14 cellular contexts compared by ENCODE assay signal in the genomic region with DNA sequence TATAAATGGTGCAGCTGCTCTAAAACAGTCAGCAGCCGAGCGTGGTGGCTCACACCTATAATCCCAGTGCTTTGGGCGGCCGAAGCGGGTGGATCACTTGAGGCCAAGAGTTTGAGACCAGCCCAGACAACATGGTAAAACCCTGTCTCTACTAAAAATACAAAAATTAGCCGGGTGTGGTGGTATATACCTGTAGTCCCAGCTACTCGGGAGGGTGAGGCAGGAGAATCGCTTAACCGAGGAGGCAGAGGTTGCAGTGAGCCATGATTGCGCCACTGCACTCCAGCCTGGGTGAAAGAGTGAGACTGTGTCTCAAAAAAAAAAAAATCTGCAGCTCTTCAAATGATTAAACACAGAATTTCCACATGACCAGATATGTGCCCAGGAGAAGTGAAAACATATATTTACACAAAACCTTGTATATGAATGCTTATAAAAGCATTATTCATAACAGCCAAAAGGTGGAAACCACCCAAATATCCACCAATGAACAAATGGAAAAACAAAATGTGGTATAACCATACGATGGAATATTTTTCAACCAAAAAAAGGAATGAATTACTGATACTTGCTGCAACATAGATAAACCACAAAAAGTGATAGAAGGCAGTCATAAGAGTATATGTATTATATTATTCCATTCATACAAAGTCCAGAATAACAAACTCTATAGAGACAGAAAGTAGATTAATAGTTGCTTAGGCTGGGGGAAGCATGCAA. TPM values are rescaled to one million over a fixed set of nuclear protein-coding genes. Genes with fewer than 3 reads are reported as not detected.
DNase-seq lines count a peak whose midpoint lies in the region; ATAC-seq, FAIRE-seq and TF ChIP-seq lines count a peak whose summit lies in the region.
"Had no signal": no experiment of that assay in that cellular context is flagged by ENCODE, and none has a peak within 500 bp of the region (broad histone marks: within the 10 kb centered on the region; RNA-seq: fewer than 3 reads in every experiment).

No MANE protein-coding gene starts in this region.

- FAIRE-seq in GM19239 (lab: Jason Lieb, UNC) = peak; percentile 93

- H3K27ac ChIP-seq in right atrium auricular region (no peak overlapping the region), gastrocnemius medialis (no peak overlapping the region)
- H3K27ac ChIP-seq: esophagus squamous epithelium had no signal

- H3K9me3 Mint-ChIP-seq in activated naive CD8-positive, alpha-beta T cell treated with anti-CD3 and anti-CD28 coated beads, Interleukin-2, amount 50 U/mL, for 24 hours = no peaks in the 10 kb centered on the region

- H3K27me3 ChIP-seq in right atrium auricular region = no peaks in the 10 kb centered on the region
- no peaks in the 10 kb centered on the region for H3K27me3 ChIP-seq in gastrocnemius medialis
- H3K27me3 ChIP-seq: esophagus squamous epithelium had no signal

- H3K4me1 ChIP-seq in right atrium auricular region (peaks cover 0 to 24% of the 10 kb centered on the region in 2 donors), gastrocnemius medialis (peaks cover 32 to 38% of the 10 kb centered on the region in 2 donors)

- DNase-seq in GM19239 (ENCODE audit: insufficient read length, low spot score) (no peak), NCI-H2196 (lab: John Stamatoyannopoulos, UW; ENCODE audit: unreplicated experiment) (no peak), left colon (no peak), right atrium auricular region (ENCODE audit: low spot score) (no peak), gastrocnemius medialis (no peak)
- DNase-seq in activated naive CD8-positive, alpha-beta T cell treated with anti-CD3 and anti-CD28 coated beads, Interleukin-2, amount 50 U/mL, for 24 hours = no peak
- DNase-seq: anterior cingulate cortex, esophagus squamous epithelium, GOT3, Kasumi-1, NCI-H748 treated with DMSO at 0.1 percent for 48 hours, T-helper 1 cell had no signal

- no peak for TF ChIP-seq POLR2A in gastrocnemius medialis (IDR thresholded peaks at IDR 0.05)

- H3K27ac Mint-ChIP-seq in activated naive CD8-positive, alpha-beta T cell treated with anti-CD3 and anti-CD28 coated beads, Interleukin-2, amount 50 U/mL, for 24 hours = peak overlapping the region; percentile 87

- H3K4me1 Mint-ChIP-seq in activated naive CD8-positive, alpha-beta T cell treated with anti-CD3 and anti-CD28 coated beads, Interleukin-2, amount 50 U/mL, for 24 hours = peaks cover 85% of the 10 kb centered on the region

- TF ChIP-seq CTCF in right atrium auricular region (IDR thresholded peaks at IDR 0.05) = no peak
- TF ChIP-seq CTCF in gastrocnemius medialis (IDR thresholded peaks at IDR 0.05 in 4 of 5, conservative IDR thresholded peaks at IDR 0.05 in 1 of 5) = no peak

- H3K27me3 Mint-ChIP-seq in activated naive CD8-positive, alpha-beta T cell treated with anti-CD3 and anti-CD28 coated beads, Interleukin-2, amount 50 U/mL, for 24 hours = no peaks in the 10 kb centered on the region

- intact Hi-C loops in left colon (cut with DNase I, micrococcal nuclease) = no loop called here
- intact Hi-C loops in gastrocnemius medialis (cut with DNase I; ENCODE audit: low total_unique reads) = no loop called here

- H3K4me3 Mint-ChIP-seq in activated naive CD8-positive, alpha-beta T cell treated with anti-CD3 and anti-CD28 coated beads, Interleukin-2, amount 50 U/mL, for 24 hours = peak overlapping the region; percentile 36

- no peak overlapping the region for H3K4me3 ChIP-seq in right atrium auricular region
- H3K4me3 ChIP-seq in gastrocnemius medialis = no peak overlapping the region
- H3K4me3 ChIP-seq: esophagus squamous epithelium had no signal

- peaks cover 5% of the 10 kb centered on the region for H3K36me3 ChIP-seq in right atrium auricular region
- H3K36me3 ChIP-seq in gastrocnemius medialis = no peaks in the 10 kb centered on the region

- peaks cover 43% of the 10 kb centered on the region for H3K36me3 Mint-ChIP-seq in activated naive CD8-positive, alpha-beta T cell treated with anti-CD3 and anti-CD28 coated beads, Interleukin-2, amount 50 U/mL, for 24 hours (ENCODE audit: low read depth)

- in situ Hi-C loops in gastrocnemius medialis (cut with MboI; ENCODE audit: low sequenced_read_pairs in 4 of 4) = loop anchor here in 1 of 4 donors (25.0 kb wide), 1 partner anchor 93 kb away; no protein-coding TSS in a partner anchor

- peak; percentile 39 for ATAC-seq in GM18498 (IDR thresholded peaks at IDR 0.05; ENCODE audit: unreplicated experiment)
- ATAC-seq in HG03175 (IDR thresholded peaks at IDR 0.05; ENCODE audit: unreplicated experiment) = peak; percentile 49
- ATAC-seq in activated naive CD8-positive, alpha-beta T cell treated with anti-CD3 and anti-CD28 coated beads, Interleukin-2, amount 50 U/mL, for 24 hours = peak; percentile 83
- no peak for ATAC-seq in left colon
- no peak for ATAC-seq in gastrocnemius medialis

- H3K9me3 ChIP-seq in right atrium auricular region (no peaks in the 10 kb centered on the region), gastrocnemius medialis (no peaks in the 10 kb centered on the region)
- H3K9me3 ChIP-seq: esophagus squamous epithelium had no signal

RNA-seq across cellular contexts. Expression of a gene that starts 14.1 kb away (rescaled TPM):
- total RNA-seq in left colon = 10 to 100 TPM; 48.7 to 55.6 TPM
- 10 to 100 TPM; 50.0 to 54.7 TPM for total RNA-seq in right atrium auricular region
- 100 to 1,000 TPM in 1 of 4 donors, 10 to 100 TPM in 3; 44.8 to 121 (median 71.0) TPM for total RNA-seq in gastrocnemius medialis

Comparison
In these comparisons a context has a peak if more than half of its experiments do, and no peak if none do; other contexts are left out.
1. ATAC-seq: peak in GM18498 (single experiment), HG03175 (single experiment) and activated naive CD8-positive, alpha-beta T cell treated with anti-CD3 and anti-CD28 coated beads, Interleukin-2, amount 50 U/mL, for 24 hours (single experiment); none in left colon (single experiment) and gastrocnemius medialis (0 of 2).